In the genomic region with DNA sequence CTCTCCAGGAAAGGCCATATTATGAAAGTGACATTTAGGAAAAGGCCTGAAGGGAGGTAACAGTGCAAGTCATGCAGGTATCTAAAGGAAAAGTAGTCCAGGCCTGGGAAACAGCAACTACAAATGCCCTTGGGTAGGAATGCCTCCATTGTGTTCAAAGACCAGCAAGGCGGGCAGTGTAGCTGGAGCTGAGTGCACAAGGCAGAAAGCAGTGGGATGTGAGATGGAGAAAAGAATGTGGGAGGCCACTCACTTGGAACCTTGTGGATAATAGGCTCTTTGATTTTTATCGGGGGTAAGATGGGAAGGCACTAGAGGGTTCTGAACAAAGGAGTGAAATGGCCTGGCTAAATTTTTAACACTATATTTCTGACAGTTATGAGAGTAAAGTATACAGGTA, we compare ENCODE assay signal across 22 cellular contexts.
"Had no signal": no experiment of that assay in that cellular context is flagged by ENCODE, and none has a peak within 500 bp of the region (broad histone marks: within the 10 kb centered on the region; RNA-seq: fewer than 3 reads in every experiment).

No MANE protein-coding gene starts in this region.

- FAIRE-seq: frontal cortex, islet of Langerhans, small intestine had no signal

- H3K9me3 ChIP-seq: colonic mucosa, heart right ventricle, left ventricle myocardium inferior, lower lobe of right lung, ovary, right atrium auricular region, stomach, thoracic aorta, transverse colon had no signal

- H3K27me3 Mint-ChIP-seq: memory B cell, naive B cell had no signal

- H3K4me3 Mint-ChIP-seq: memory B cell, naive B cell, nephron progenitor cell had no signal

- H3K27ac ChIP-seq: colonic mucosa, left ventricle myocardium inferior, lower lobe of right lung, ovary, stomach, thoracic aorta, transverse colon had no signal

- H3K36me3 ChIP-seq: colonic mucosa, lower lobe of right lung, ovary, right atrium auricular region, thoracic aorta, transverse colon had no signal

- H3K27me3 ChIP-seq: colonic mucosa, heart right ventricle, ovary, right atrium auricular region, stomach, transverse colon had no signal

- H3K4me1 ChIP-seq: colonic mucosa, lower lobe of right lung, transverse colon had no signal

- H3K4me1 Mint-ChIP-seq: memory B cell, naive B cell had no signal

- H3K4me3 ChIP-seq: colonic mucosa, heart right ventricle, left ventricle myocardium inferior, lower lobe of right lung, ovary, right atrium auricular region, stomach, thoracic aorta, transverse colon had no signal

- DNase-seq: colonic mucosa; effector CD8-positive, alpha-beta T cell; heart right ventricle; hypothalamus; left ventricle myocardium inferior; lower lobe of right lung; midbrain; naive B cell; nephron progenitor cell; nucleus accumbens; ovary; small intestine; stimulated activated CD4-positive, alpha-beta T cell treated with anti-CD3 and anti-CD28 coated beads, Interleukin-12 subunit alpha, Interleukin-12 subunit beta, amount 100 ng/mL, for 4 hours; stimulated activated naive CD4-positive, alpha-beta T cell; stomach; substantia nigra; transverse colon had no signal

- ATAC-seq: lower lobe of right lung had no signal

- H3K9me3 Mint-ChIP-seq: memory B cell, naive B cell, nephron progenitor cell had no signal

- H3K27ac Mint-ChIP-seq: memory B cell, naive B cell, nephron progenitor cell had no signal
